Comparison of ENCODE assay signal across 34 cellular contexts in the genomic region with DNA sequence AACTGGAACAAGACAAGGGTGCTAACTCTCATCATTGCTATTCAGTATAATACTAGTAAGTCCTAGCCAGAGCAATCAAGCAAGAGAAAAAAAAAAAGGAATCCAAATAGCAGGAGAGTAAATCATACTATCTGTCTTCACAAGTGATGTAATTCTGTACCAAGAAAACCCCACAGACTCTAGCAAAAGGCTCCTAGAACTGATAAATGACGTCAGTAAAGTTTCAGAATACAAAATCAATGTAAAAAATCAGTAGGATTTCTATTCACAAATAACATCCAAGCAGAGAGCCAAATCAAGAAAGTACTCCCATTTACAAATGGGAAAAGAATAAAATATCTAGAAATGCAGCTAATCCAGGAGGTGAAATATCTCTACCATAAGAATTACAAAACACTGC.
"Had no signal": no experiment of that assay in that cellular context is flagged by ENCODE, and none has a peak within 500 bp of the region (broad histone marks: within the 10 kb centered on the region; RNA-seq: fewer than 3 reads in every experiment).

No MANE protein-coding gene starts in this region.

- H3K27ac ChIP-seq: KMS-11 had no signal

- H3K9ac ChIP-seq: KMS-11 had no signal

- H3K4me3 ChIP-seq: MG63 had no signal

- H3K27me3 ChIP-seq: MG63 had no signal

- DNase-seq: Karpas-422, Kasumi-1, MG63, MM.1S, MV-4-11, NCI-H1048, NCI-H1092, NCI-H1092 treated with DMSO at 0.1 percent for 48 hours, NCI-H1105, NCI-H1105 treated with DMSO at 0.1 percent for 48 hours, NCI-H1417, NCI-H1417 treated with DMSO at 0.1 percent for 48 hours, NCI-H1436, NCI-H1436 treated with DMSO at 0.1 percent for 48 hours, NCI-H146, NCI-H1694, NCI-H1694 treated with DMSO at 0.1 percent for 48 hours, NCI-H187, NCI-H187 treated with DMSO at 0.1 percent for 48 hours, NCI-H1930, NCI-H2029, NCI-H2029 treated with DMSO at 0.1 percent for 48 hours, NCI-H2081, NCI-H2081 treated with DMSO at 0.1 percent for 48 hours, NCI-H2107, NCI-H2171, NCI-H2171 treated with DMSO at 0.1 percent for 48 hours, NCI-H2227 treated with DMSO at 0.1 percent for 48 hours, NCI-H226, NCI-H345, NCI-H446, NCI-H446 treated with DMSO at 0.1 percent for 48 hours, NCI-H510A had no signal

- H3K36me3 ChIP-seq: MG63 had no signal

- H3K4me2 ChIP-seq: KMS-11 had no signal

- H3K9me3 ChIP-seq: MG63 had no signal
